25 cellular contexts compared by ENCODE assay signal in the genomic region with DNA sequence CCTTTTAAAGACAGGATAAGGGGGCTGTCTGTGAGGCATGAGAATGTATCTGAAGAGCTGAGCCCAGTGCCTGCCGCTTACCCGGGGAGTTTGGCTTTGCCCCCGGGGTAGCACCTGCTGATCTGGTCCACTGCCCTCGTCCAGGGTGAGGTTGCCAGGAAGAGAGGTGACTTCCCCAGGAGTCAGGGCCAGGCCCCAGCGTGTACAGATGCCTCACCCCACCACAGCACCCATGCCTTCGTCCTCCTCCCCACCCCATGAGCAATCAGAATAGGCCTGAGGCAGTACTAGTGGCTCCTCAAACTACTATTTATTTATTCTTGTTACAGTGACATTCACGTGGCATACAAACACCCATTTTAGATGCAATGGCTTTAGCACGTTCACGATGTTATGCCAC.
"Had no signal": no experiment of that assay in that cellular context is flagged by ENCODE, and none has a peak within 500 bp of the region (broad histone marks: within the 10 kb centered on the region; RNA-seq: fewer than 3 reads in every experiment).

No MANE protein-coding gene starts in this region.

- DNase-seq: activated CD4-positive, alpha-beta memory T cell treated with anti-CD3 and anti-CD28 coated beads, Interleukin-2, amount 10 ng/mL, durations not matched to agents 7 days and 5 days; activated CD4-positive, alpha-beta T cell treated with anti-CD3 and anti-CD28 coated beads for 4 hours; activated CD4-positive, CD25-positive, alpha-beta regulatory T cell; activated effector memory CD4-positive, alpha-beta T cell treated with anti-CD3 and anti-CD28 coated beads, Interleukin-2, amount 50 U/mL, for 16 hours; activated naive CD4-positive, alpha-beta T cell treated with anti-CD3 and anti-CD28 coated beads, Interleukin-2, amount 10 ng/mL, durations not matched to agents 7 days and 5 days; activated T-cell treated with anti-CD3 and anti-CD28 coated beads, Interleukin-2, amount 50 U/mL, for 72 hours; amygdala; cortex of kidney; effector CD8-positive, alpha-beta T cell; lower lobe of right lung; naive B cell; ovary; spleen; stimulated activated CD4-positive, alpha-beta T cell treated with anti-CD3 and anti-CD28 coated beads, Interleukin-4, amount 100 ng/mL, for 4 hours; substantia nigra; SW 1271; T-helper 17 cell; tibial artery had no signal

- H3K27me3 Mint-ChIP-seq: stimulated activated naive CD8-positive, alpha-beta T cell treated with anti-CD3 and anti-CD28 coated beads, Interleukin-15, Interleukin-2, amounts not matched to agents 100 ng/mL and 50 ng/mL, for 24 hours had no signal

- FAIRE-seq: endothelial cell of umbilical vein, keratinocyte had no signal

- H3K27ac ChIP-seq: cardiac muscle cell, lower lobe of right lung, ovary, prostate gland, right atrium auricular region, spleen, tibial artery had no signal

- H3K36me3 Mint-ChIP-seq: activated naive CD4-positive, alpha-beta T cell treated with anti-CD3 and anti-CD28 coated beads, Interleukin-2, amount 10 ng/mL, durations not matched to agents 7 days and 5 days; naive B cell had no signal

- H3K36me3 ChIP-seq: cardiac muscle cell, lower lobe of right lung, ovary, prostate gland, right atrium auricular region, tibial artery had no signal

- H3K4me1 ChIP-seq: lower lobe of right lung, prostate gland, right atrium auricular region, tibial artery had no signal

- H3K4me3 ChIP-seq: cardiac muscle cell, lower lobe of right lung, ovary, prostate gland, right atrium auricular region, spleen, tibial artery had no signal

- ATAC-seq: activated T-cell treated with anti-CD3 and anti-CD28 coated beads, Interleukin-2, amount 50 U/mL, for 72 hours; left lobe of liver; lower lobe of right lung; T-helper 17 cell had no signal

- H3K9me3 ChIP-seq: lower lobe of right lung, ovary, prostate gland, right atrium auricular region, spleen, tibial artery had no signal

- H3K27ac Mint-ChIP-seq: activated CD4-positive, alpha-beta memory T cell treated with anti-CD3 and anti-CD28 coated beads, Interleukin-2, amount 10 ng/mL, durations not matched to agents 7 days and 5 days; activated naive CD4-positive, alpha-beta T cell treated with anti-CD3 and anti-CD28 coated beads, Interleukin-2, amount 10 ng/mL, durations not matched to agents 7 days and 5 days; activated T-cell treated with anti-CD3 and anti-CD28 coated beads, Interleukin-2, amount 50 U/mL, for 72 hours; naive B cell; stimulated activated naive CD8-positive, alpha-beta T cell treated with anti-CD3 and anti-CD28 coated beads, Interleukin-15, Interleukin-2, amounts not matched to agents 100 ng/mL and 50 ng/mL, for 24 hours; T-helper 17 cell had no signal

- H3K9me3 Mint-ChIP-seq: activated CD4-positive, alpha-beta memory T cell treated with anti-CD3 and anti-CD28 coated beads, Interleukin-2, amount 10 ng/mL, durations not matched to agents 7 days and 5 days; activated naive CD4-positive, alpha-beta T cell treated with anti-CD3 and anti-CD28 coated beads, Interleukin-2, amount 10 ng/mL, durations not matched to agents 7 days and 5 days; activated T-cell treated with anti-CD3 and anti-CD28 coated beads, Interleukin-2, amount 50 U/mL, for 72 hours; naive B cell; stimulated activated naive CD8-positive, alpha-beta T cell treated with anti-CD3 and anti-CD28 coated beads, Interleukin-15, Interleukin-2, amounts not matched to agents 100 ng/mL and 50 ng/mL, for 24 hours had no signal

- H3K27me3 ChIP-seq: cardiac muscle cell, ovary, right atrium auricular region, spleen, tibial artery had no signal

- H3K4me3 Mint-ChIP-seq: activated CD4-positive, alpha-beta memory T cell treated with anti-CD3 and anti-CD28 coated beads, Interleukin-2, amount 10 ng/mL, durations not matched to agents 7 days and 5 days; activated naive CD4-positive, alpha-beta T cell treated with anti-CD3 and anti-CD28 coated beads, Interleukin-2, amount 10 ng/mL, durations not matched to agents 7 days and 5 days; activated T-cell treated with anti-CD3 and anti-CD28 coated beads, Interleukin-2, amount 50 U/mL, for 72 hours; naive B cell; stimulated activated naive CD8-positive, alpha-beta T cell treated with anti-CD3 and anti-CD28 coated beads, Interleukin-15, Interleukin-2, amounts not matched to agents 100 ng/mL and 50 ng/mL, for 24 hours; T-helper 17 cell had no signal

- H3K4me1 Mint-ChIP-seq: activated CD4-positive, alpha-beta memory T cell treated with anti-CD3 and anti-CD28 coated beads, Interleukin-2, amount 10 ng/mL, durations not matched to agents 7 days and 5 days; activated naive CD4-positive, alpha-beta T cell treated with anti-CD3 and anti-CD28 coated beads, Interleukin-2, amount 10 ng/mL, durations not matched to agents 7 days and 5 days had no signal
